8 cellular contexts compared by ENCODE assay signal in the genomic region with DNA sequence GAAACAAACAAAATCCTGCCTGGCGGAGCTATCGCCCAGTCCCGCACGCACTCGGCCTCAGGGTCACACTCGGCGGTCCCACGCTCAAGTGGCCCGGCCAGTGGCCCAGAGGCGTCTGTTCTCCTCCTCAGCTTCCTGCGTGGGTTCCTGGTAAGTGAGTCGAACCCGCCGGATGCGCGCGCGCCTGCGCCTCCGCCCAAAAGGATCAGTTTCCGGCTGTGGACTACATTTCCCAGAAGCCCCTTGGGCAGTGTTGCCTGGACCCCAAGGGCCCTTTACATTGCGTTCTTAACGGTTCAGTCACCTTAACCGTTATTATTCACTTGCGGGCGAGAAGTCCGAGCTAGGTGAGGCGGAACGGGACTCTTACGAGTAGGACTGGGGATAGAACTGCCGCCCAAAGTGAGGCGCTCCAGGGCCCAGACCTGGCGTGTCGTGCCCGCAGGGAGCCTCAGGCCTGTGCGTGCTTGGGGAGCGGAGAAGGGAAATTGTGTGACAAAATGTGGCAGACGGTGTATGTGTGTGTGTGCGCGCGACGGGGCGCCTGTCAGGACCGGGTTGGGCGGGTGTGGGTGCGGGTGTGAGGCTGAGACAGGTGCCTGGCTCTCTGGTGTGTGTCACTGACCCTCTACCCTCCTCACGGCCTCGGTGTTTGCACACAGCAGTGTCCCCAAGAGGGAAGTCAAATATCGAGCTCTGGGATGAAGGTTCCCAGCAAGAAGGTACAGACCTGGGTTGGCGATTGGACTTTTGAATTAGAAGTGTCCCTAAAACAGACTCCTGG. TPM values are rescaled to one million over a fixed set of nuclear protein-coding genes. Genes with fewer than 3 reads are reported as not detected.
A peak's percentile ranks its signal among the peaks of the same experiment; 100 is the strongest.
DNase-seq lines count a peak whose midpoint lies in the region; ATAC-seq and TF ChIP-seq lines count a peak whose summit lies in the region.

TSS of gene ZNF546 (plus strand) at position 250 of the 784 bp plus-strand sequence. CDS start 1,267 bp downstream, outside the sequence.

- no peaks in the 10 kb centered on the region for H3K27me3 ChIP-seq in adipocyte (replicated peaks; ENCODE audit: control insufficient read depth, insufficient read depth, low read length)
- no peaks in the 10 kb centered on the region for H3K27me3 ChIP-seq in parathyroid adenoma (ENCODE audit: control insufficient read depth, insufficient read depth, low read length)
- no peaks in the 10 kb centered on the region for H3K27me3 ChIP-seq in tibial nerve

- H3K4me2 ChIP-seq in parathyroid adenoma (ENCODE audit: low read length) = peak within 1 kb of the TSS; percentile 99

- H2AFZ ChIP-seq in parathyroid adenoma = peak within 1 kb of the TSS; percentile 94

- peak; percentile 94 for ATAC-seq in HG02840 (IDR thresholded peaks at IDR 0.05; ENCODE audit: low FRiP score, unreplicated experiment)

- peak; percentile 78 to 79 for TF ChIP-seq POLR2A in tibial nerve (IDR thresholded peaks at IDR 0.05)

- 1% methylated on average over 44 to 46 of the region's 50 CpGs for WGBS in tibial nerve, 2 donors

- intact Hi-C loops in cardiac septum (cut with DNase I) = loop anchor here (1.0 kb wide), 1 partner anchor 26 kb away; the partner anchor contains the start of gene PSMC4

- DNase-seq in GM12864 (ENCODE audit: low read depth) (peak; percentile 86), NCI-H1436 (lab: John Stamatoyannopoulos, UW) (peak; percentile 75), SW 1271 (lab: John Stamatoyannopoulos, UW) (peak; percentile 72 to 82), adipocyte (ENCODE audit: low read depth) (peak; percentile 96), cardiac septum (ENCODE audit: low spot score) (peak; percentile 96), tibial nerve (ENCODE audit: low spot score in 2 of 2) (peak; percentile 75 to 91)

- H3K4me3 ChIP-seq in GM12864 (ENCODE audit: low read depth, low read length) (peak within 1 kb of the TSS; percentile 79), adipocyte (ENCODE audit: low read length) (peak within 1 kb of the TSS; percentile 95), parathyroid adenoma (ENCODE audit: low read depth, low read length) (peak within 1 kb of the TSS; percentile 96), tibial nerve (peak within 1 kb of the TSS; percentile 42 to 90 (median 64))

- H3K4me1 ChIP-seq in adipocyte (ENCODE audit: control insufficient read depth, insufficient read depth, low read length) = peaks cover 17% of the 10 kb centered on the region
- no peaks in the 10 kb centered on the region for H3K4me1 ChIP-seq in parathyroid adenoma
- H3K4me1 ChIP-seq in tibial nerve = peaks cover 0 to 19% (median 0%) of the 10 kb centered on the region in 4 donors

- H3K36me3 ChIP-seq in adipocyte (ENCODE audit: control insufficient read depth, insufficient read depth, low read length, severe bottlenecking) = no peaks in the 10 kb centered on the region
- H3K36me3 ChIP-seq in parathyroid adenoma (ENCODE audit: control insufficient read depth, insufficient read depth, low read length) = no peaks in the 10 kb centered on the region
- H3K36me3 ChIP-seq in tibial nerve = peaks cover 0 to 21% (median 0%) of the 10 kb centered on the region in 3 donors

- peaks cover 11% of the 10 kb centered on the region for H3K79me2 ChIP-seq in parathyroid adenoma

- H3K9me3 ChIP-seq in adipocyte (ENCODE audit: control insufficient read depth, low read length) (no peaks in the 10 kb centered on the region), parathyroid adenoma (ENCODE audit: control insufficient read depth, low read length) (no peaks in the 10 kb centered on the region), tibial nerve (peaks cover 0 to 11% (median 0%) of the 10 kb centered on the region in 4 donors)

- peak; percentile 84 to 95 for TF ChIP-seq EP300 in tibial nerve (IDR thresholded peaks at IDR 0.05)

- H3K9ac ChIP-seq in adipocyte (ENCODE audit: low read length) (peak within 1 kb of the TSS; percentile 95), parathyroid adenoma (peak within 1 kb of the TSS; percentile 41)

- TF ChIP-seq CTCF in GM12864 (IDR thresholded peaks at IDR 0.05; ENCODE audit: low read depth, low read length, missing control alignments) = no peak
- TF ChIP-seq CTCF in parathyroid adenoma (IDR thresholded peaks at IDR 0.05) = no peak
- TF ChIP-seq CTCF in tibial nerve (IDR thresholded peaks at IDR 0.05) = peak in 1 of 5 experiments; percentile 18

- H3K27ac ChIP-seq in parathyroid adenoma = peak within 1 kb of the TSS; percentile 65
- H3K27ac ChIP-seq in tibial nerve = peak within 1 kb of the TSS; percentile 75 to 92 (median 90)

RNA-seq across cellular contexts. Expression of gene ZNF546, which starts in this region (rescaled TPM):
- total RNA-seq in cardiac septum (10.1 TPM), tibial nerve (10 to 100 TPM in 2 of 4 donors, 1 to 10 TPM in 2; 4.2 to 13.3 (median 9.0) TPM)

Comparison
In these comparisons a context has a peak if more than half of its experiments do, and no peak if none do; other contexts are left out.
1. Peak in every context shown above with its lines: DNase-seq, ATAC-seq, H3K4me3 ChIP-seq and H3K27ac ChIP-seq.